Comparison of ENCODE assay signal across 19 cellular contexts in genomic region chr14:52850520-52850919, GRCh38.
"Had no signal": no experiment of that assay in that cellular context is flagged by ENCODE, and none has a peak within 500 bp of the region (broad histone marks: within the 10 kb centered on the region; RNA-seq: fewer than 3 reads in every experiment).

No MANE protein-coding gene starts in this region.

- H3K4me3 Mint-ChIP-seq: naive thymus-derived CD8-positive, alpha-beta T cell; T-helper 1 cell treated with Interleukin-12 subunit alpha and Interleukin-12 subunit beta and Interleukin-4 antibody, amounts not matched to agents 30 μg/mL and 1 μg/mL, for 36 hours; WTC11 had no signal

- H3K36me3 ChIP-seq: right atrium auricular region, transverse colon had no signal

- H2AFZ ChIP-seq: hepatocyte had no signal

- H3K79me2 ChIP-seq: hepatocyte had no signal

- H3K4me3 ChIP-seq: hepatocyte, left ventricle myocardium inferior, right atrium auricular region, skin epidermis, transverse colon had no signal

- H3K27me3 ChIP-seq: hepatocyte, right atrium auricular region, transverse colon had no signal

- H3K9me3 ChIP-seq: left ventricle myocardium inferior, right atrium auricular region, transverse colon had no signal

- H3K4me2 ChIP-seq: hepatocyte had no signal

- DNase-seq: activated CD4-positive, alpha-beta T cell treated with anti-CD3 and anti-CD28 coated beads for 48 hours; activated CD8-positive, alpha-beta memory T cell treated with anti-CD3 and anti-CD28 coated beads for 24 hours; activated naive CD4-positive, alpha-beta T cell; aorta; dermis blood vessel endothelial cell; left ventricle myocardium inferior; naive thymus-derived CD8-positive, alpha-beta T cell; posterior cingulate gyrus; stimulated activated CD4-positive, alpha-beta T cell treated with anti-CD3 and anti-CD28 coated beads, Interleukin-15, amount 100 ng/mL, for 24 hours; stimulated activated CD4-positive, alpha-beta T cell treated with anti-CD3 and anti-CD28 coated beads, Interleukin-4, amount 100 ng/mL, for 24 hours; stimulated activated naive CD4-positive, alpha-beta T cell; substantia nigra; transverse colon had no signal

- H3K9me3 Mint-ChIP-seq: T-helper 1 cell treated with Interleukin-12 subunit alpha and Interleukin-12 subunit beta and Interleukin-4 antibody, amounts not matched to agents 30 μg/mL and 1 μg/mL, for 36 hours; WTC11 had no signal

- H3K27ac ChIP-seq: epithelial cell of prostate, hepatocyte, left ventricle myocardium inferior, right atrium auricular region, skin epidermis, transverse colon had no signal

- H3K27ac Mint-ChIP-seq: naive thymus-derived CD8-positive, alpha-beta T cell; T-helper 1 cell treated with Interleukin-12 subunit alpha and Interleukin-12 subunit beta and Interleukin-4 antibody, amounts not matched to agents 30 μg/mL and 1 μg/mL, for 36 hours; WTC11 had no signal
